ENCODE assay signal across 8 cellular contexts in genomic region chr7:150125831-150126230, GRCh38.
DNase-seq lines count a peak whose midpoint lies in the region; ATAC-seq and TF ChIP-seq lines count a peak whose summit lies in the region.
"Not testable (repeated sequence)": the region's sequence is repeated elsewhere in the genome, so short reads cannot be mapped to it uniquely, and the experiment has no call there.

No MANE protein-coding gene starts in this region.

- POLR2A ChIA-PET in WTC11 (lab: Charles Lee), result not testable (repeated sequence)

- DNase-seq in COLO829 (ENCODE audit: low spot score), result peak; percentile 17
- DNase-seq in Daoy (ENCODE audit: low read depth), result peak; percentile 21
- DNase-seq in NCI-H510A treated with DMSO at 0.1 percent for 48 hours (lab: John Stamatoyannopoulos, UW), result peak; percentile 36
- DNase-seq in WTC11 (ENCODE audit: low spot score), result not testable (repeated sequence)
- peak; percentile 69 for DNase-seq in globus pallidus (ENCODE audit: low spot score)
- DNase-seq in islet precursor cell, result peak; percentile 74
- DNase-seq in midbrain (lab: John Stamatoyannopoulos, UW), result peak; percentile 60
- peak; percentile 33 for DNase-seq in retina

- not testable (repeated sequence) for H3K27ac Mint-ChIP-seq in WTC11

- not testable (repeated sequence) for H3K9me3 Mint-ChIP-seq in WTC11

- not testable (repeated sequence) for TF ChIP-seq CTCF in WTC11 (IDR thresholded peaks at IDR 0.05)

- not testable (repeated sequence) for H3K36me3 Mint-ChIP-seq in WTC11

- H3K4me1 Mint-ChIP-seq in WTC11, result not testable (repeated sequence)

- not testable (repeated sequence) for H3K4me3 Mint-ChIP-seq in WTC11

- H3K27me3 Mint-ChIP-seq in WTC11 (ENCODE audit: low read depth), result peaks cover 23% of the 10 kb centered on the region

- ATAC-seq in WTC11, result not testable (repeated sequence)

- CTCF ChIA-PET in WTC11 (lab: Charles Lee), result not testable (repeated sequence)

TF ChIP-seq in WTC11, 78 proteins besides CTCF, POLR2A, EP300 and RAD21:
- TF ChIP-seq GABPB1 (CRISPR knock-in tag; IDR thresholded peaks at IDR 0.05), result peak; percentile 50
